Comparison of ENCODE assay signal across 27 cellular contexts in the genomic region with DNA sequence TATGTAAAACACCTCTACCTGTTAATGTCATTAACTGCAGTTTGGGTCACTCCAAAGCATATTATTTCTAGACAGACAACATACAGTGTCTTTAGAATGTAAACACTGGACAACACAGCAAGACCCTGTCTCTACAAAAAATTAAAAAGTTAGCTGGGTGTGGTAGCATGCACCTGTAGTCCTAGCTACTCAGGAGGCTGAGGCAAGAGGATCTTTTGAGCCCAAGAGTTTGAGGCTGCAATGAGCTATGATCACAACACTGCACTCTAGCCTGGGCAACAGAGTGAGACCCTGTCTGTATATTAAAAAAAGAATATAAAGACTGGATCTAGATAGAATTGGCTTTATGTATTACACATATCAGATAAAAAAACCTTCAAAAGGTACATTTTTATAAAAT.
"Had no signal": no experiment of that assay in that cellular context is flagged by ENCODE, and none has a peak within 500 bp of the region (broad histone marks: within the 10 kb centered on the region; RNA-seq: fewer than 3 reads in every experiment).

No MANE protein-coding gene starts in this region.

- H3K4me3 ChIP-seq: stomach, suprapubic skin, testis, thoracic aorta, thyroid gland, tibial artery, tibial nerve, transverse colon, upper lobe of left lung, upper lobe of right lung, uterus, vagina had no signal

- H3K36me3 ChIP-seq: stomach, suprapubic skin, thoracic aorta, thyroid gland, tibial artery, tibial nerve, transverse colon, upper lobe of left lung, upper lobe of right lung, uterus, vagina had no signal

- ATAC-seq: stimulated activated effector memory CD8-positive, alpha-beta T cell treated with anti-CD3 and anti-CD28 coated beads, Interleukin-12 subunit alpha, Interleukin-12 subunit beta, amount 100 ng/mL, for 72 hours; stimulated activated memory B cell treated with anti-CD40 and anti-IgM and Interleukin-4, amounts not matched to agents 10 μg/mL and 1 μg/mL and 100 μg/mL, for 72 hours; stimulated activated naive B cell treated with anti-CD40 and anti-IgM and Interleukin-4, amounts not matched to agents 10 μg/mL and 1 μg/mL and 100 μg/mL, for 72 hours; stimulated activated naive CD8-positive, alpha-beta T cell treated with anti-CD3 and anti-CD28 coated beads, Interleukin-15, amount 100 ng/mL, for 72 hours; stimulated activated naive CD8-positive, alpha-beta T cell treated with anti-CD3 and anti-CD28 coated beads, Interleukin-15, Interleukin-2, amounts not matched to agents 100 U/mL and 50 U/mL, for 24 hours; upper lobe of right lung had no signal

- H3K4me1 ChIP-seq: stomach, suprapubic skin, testis, thyroid gland, tibial artery, tibial nerve, transverse colon, upper lobe of left lung, upper lobe of right lung, uterus, vagina had no signal

- H3K27me3 ChIP-seq: testis, thyroid gland, upper lobe of left lung, upper lobe of right lung, vagina had no signal

- H3K27ac ChIP-seq: stomach, suprapubic skin, testis, thoracic aorta, thyroid gland, tibial artery, tibial nerve, transverse colon, upper lobe of left lung, upper lobe of right lung, uterus, vagina had no signal

- DNase-seq: stimulated activated CD4-positive, alpha-beta T cell treated with anti-CD3 and anti-CD28 coated beads, Interleukin-2, amount 100 ng/mL, for 48 hours; stimulated activated CD4-positive, alpha-beta T cell treated with anti-CD3 and anti-CD28 coated beads, Interleukin-4, amount 100 ng/mL, for 1 hour; stimulated activated CD4-positive, alpha-beta T cell treated with anti-CD3 and anti-CD28 coated beads, Interleukin-4, amount 100 ng/mL, for 24 hours; stimulated activated CD4-positive, alpha-beta T cell treated with anti-CD3 and anti-CD28 coated beads, Interleukin-4, amount 100 ng/mL, for 4 hours; stimulated activated CD8-positive, alpha-beta memory T cell treated with anti-CD3 and anti-CD28 coated beads, Interleukin-4, amount 100 ng/mL, for 48 hours; stimulated activated naive B cell treated with anti-CD40 and anti-IgM and Interleukin-4, amounts not matched to agents 10 μg/mL and 1 μg/mL and 100 μg/mL, for 72 hours; stimulated activated naive CD4-positive, alpha-beta T cell; stimulated activated naive CD4-positive, alpha-beta T cell treated with Interleukin-2 at 50 U/mL for 16 hours; stimulated activated naive CD8-positive, alpha-beta T cell treated with anti-CD3 and anti-CD28 coated beads, Interleukin-15, amount 100 ng/mL, for 72 hours; stimulated activated naive CD8-positive, alpha-beta T cell treated with anti-CD3 and anti-CD28 coated beads, Interleukin-15, Interleukin-2, amounts not matched to agents 100 U/mL and 50 U/mL, for 24 hours; stomach; substantia nigra; testis; thyroid gland; tibial artery; transverse colon; trophoblast cell; upper lobe of left lung; upper lobe of right lung; uterus had no signal

- FAIRE-seq: urothelium cell line had no signal

- H3K9me3 ChIP-seq: stomach, suprapubic skin, testis, thoracic aorta, thyroid gland, tibial artery, tibial nerve, transverse colon, upper lobe of left lung, upper lobe of right lung, uterus, vagina had no signal
